In genomic region chr9:28999057-28999456, GRCh38 we compare ENCODE assay signal across 2 cellular contexts.
TF ChIP-seq lines count a peak whose summit lies in the region.

No MANE protein-coding gene starts in this region.

TF ChIP-seq in A549, 52 proteins besides CTCF, POLR2A, EP300 and RAD21 (continued from another document):
- TF ChIP-seq ATOH8 (CRISPR knock-in tag; IDR thresholded peaks at IDR 0.05; ENCODE audit: low read depth), result no peak
- TF ChIP-seq CEBPB (IDR thresholded peaks at IDR 0.05), result no peak
- TF ChIP-seq POLR2AphosphoS2 (conservative IDR thresholded peaks at IDR 0.05; ENCODE audit: low read length), result no peak
- no peak for TF ChIP-seq KDM1A (IDR thresholded peaks at IDR 0.05; ENCODE audit: low read depth)
- no peak for TF ChIP-seq RFX5 (IDR thresholded peaks at IDR 0.05)
- no peak for TF ChIP-seq ZC3H11A (IDR thresholded peaks at IDR 0.05)
- no peak for TF ChIP-seq HOXB5 (CRISPR knock-in tag; IDR thresholded peaks at IDR 0.05)
- no peak for TF ChIP-seq ZSCAN20 (CRISPR knock-in tag; IDR thresholded peaks at IDR 0.05)

TF ChIP-seq in SK-N-SH treated with all-trans-retinoic acid at 6 μM for 48 hours, 23 proteins besides CTCF, POLR2A, EP300 and RAD21 (continued from another document):
- TF ChIP-seq, protein P1, sequence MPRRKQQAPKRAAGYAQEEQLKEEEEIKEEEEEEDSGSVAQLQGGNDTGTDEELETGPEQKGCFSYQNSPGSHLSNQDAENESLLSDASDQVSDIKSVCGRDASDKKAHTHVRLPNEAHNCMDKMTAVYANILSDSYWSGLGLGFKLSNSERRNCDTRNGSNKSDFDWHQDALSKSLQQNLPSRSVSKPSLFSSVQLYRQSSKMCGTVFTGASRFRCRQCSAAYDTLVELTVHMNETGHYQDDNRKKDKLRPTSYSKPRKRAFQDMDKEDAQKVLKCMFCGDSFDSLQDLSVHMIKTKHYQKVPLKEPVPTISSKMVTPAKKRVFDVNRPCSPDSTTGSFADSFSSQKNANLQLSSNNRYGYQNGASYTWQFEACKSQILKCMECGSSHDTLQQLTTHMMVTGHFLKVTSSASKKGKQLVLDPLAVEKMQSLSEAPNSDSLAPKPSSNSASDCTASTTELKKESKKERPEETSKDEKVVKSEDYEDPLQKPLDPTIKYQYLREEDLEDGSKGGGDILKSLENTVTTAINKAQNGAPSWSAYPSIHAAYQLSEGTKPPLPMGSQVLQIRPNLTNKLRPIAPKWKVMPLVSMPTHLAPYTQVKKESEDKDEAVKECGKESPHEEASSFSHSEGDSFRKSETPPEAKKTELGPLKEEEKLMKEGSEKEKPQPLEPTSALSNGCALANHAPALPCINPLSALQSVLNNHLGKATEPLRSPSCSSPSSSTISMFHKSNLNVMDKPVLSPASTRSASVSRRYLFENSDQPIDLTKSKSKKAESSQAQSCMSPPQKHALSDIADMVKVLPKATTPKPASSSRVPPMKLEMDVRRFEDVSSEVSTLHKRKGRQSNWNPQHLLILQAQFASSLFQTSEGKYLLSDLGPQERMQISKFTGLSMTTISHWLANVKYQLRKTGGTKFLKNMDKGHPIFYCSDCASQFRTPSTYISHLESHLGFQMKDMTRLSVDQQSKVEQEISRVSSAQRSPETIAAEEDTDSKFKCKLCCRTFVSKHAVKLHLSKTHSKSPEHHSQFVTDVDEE (CRISPR knock-in tag; IDR thresholded peaks at IDR 0.05), result no peak
- TF ChIP-seq, protein P2, sequence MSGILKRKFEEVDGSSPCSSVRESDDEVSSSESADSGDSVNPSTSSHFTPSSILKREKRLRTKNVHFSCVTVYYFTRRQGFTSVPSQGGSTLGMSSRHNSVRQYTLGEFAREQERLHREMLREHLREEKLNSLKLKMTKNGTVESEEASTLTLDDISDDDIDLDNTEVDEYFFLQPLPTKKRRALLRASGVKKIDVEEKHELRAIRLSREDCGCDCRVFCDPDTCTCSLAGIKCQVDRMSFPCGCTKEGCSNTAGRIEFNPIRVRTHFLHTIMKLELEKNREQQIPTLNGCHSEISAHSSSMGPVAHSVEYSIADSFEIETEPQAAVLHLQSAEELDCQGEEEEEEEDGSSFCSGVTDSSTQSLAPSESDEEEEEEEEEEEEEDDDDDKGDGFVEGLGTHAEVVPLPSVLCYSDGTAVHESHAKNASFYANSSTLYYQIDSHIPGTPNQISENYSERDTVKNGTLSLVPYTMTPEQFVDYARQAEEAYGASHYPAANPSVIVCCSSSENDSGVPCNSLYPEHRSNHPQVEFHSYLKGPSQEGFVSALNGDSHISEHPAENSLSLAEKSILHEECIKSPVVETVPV (CRISPR knock-in tag; IDR thresholded peaks at IDR 0.05), result no peak
